7 cellular contexts compared by ENCODE assay signal in genomic region chr12:61107118-61107517, GRCh38.
"Had no signal": no experiment of that assay in that cellular context is flagged by ENCODE, and none has a peak within 500 bp of the region (broad histone marks: within the 10 kb centered on the region; RNA-seq: fewer than 3 reads in every experiment).

No MANE protein-coding gene starts in this region.

- H3K4me3 ChIP-seq: K562 had no signal

- DNase-seq: IMR-90, KBM-7, KG1 had no signal

- H3K27ac ChIP-seq: HL-60 had no signal

- FAIRE-seq: HepG2, HTR-8/SVneo, K562 had no signal
